ENCODE assay signal across 19 cellular contexts in genomic region chr13:95115525-95115924, GRCh38.
DNase-seq lines count a peak whose midpoint lies in the region; ATAC-seq and TF ChIP-seq lines count a peak whose summit lies in the region.
"Had no signal": no experiment of that assay in that cellular context is flagged by ENCODE, and none has a peak within 500 bp of the region (broad histone marks: within the 10 kb centered on the region; RNA-seq: fewer than 3 reads in every experiment).

No MANE protein-coding gene starts in this region.

- no peak overlapping the region for H3K4me3 Mint-ChIP-seq in WTC11
- H3K4me3 Mint-ChIP-seq in activated T-helper 1 cell treated with anti-CD3 and anti-CD28 coated beads, Interleukin-12 subunit alpha, Interleukin-12 subunit beta, Interleukin-2, Interleukin-4 antibody, amounts not matched to agents 30 ng/mL and 10 ng/mL and 1 ng/mL, durations not matched to agents 14 hours and 24 hours and 36 hours: no peak overlapping the region
- H3K4me3 Mint-ChIP-seq: activated naive CD4-positive, alpha-beta T cell treated with anti-CD3 and anti-CD28 coated beads for 36 hours; nephron progenitor cell had no signal

- no peaks in the 10 kb centered on the region for H3K36me3 ChIP-seq in suprapubic skin

- no peak overlapping the region for H3K27ac ChIP-seq in suprapubic skin
- H3K27ac ChIP-seq: body of pancreas, dorsolateral prefrontal cortex had no signal

- no peaks in the 10 kb centered on the region for H3K36me3 Mint-ChIP-seq in WTC11
- no peaks in the 10 kb centered on the region for H3K36me3 Mint-ChIP-seq in activated T-helper 1 cell treated with anti-CD3 and anti-CD28 coated beads, Interleukin-12 subunit alpha, Interleukin-12 subunit beta, Interleukin-2, Interleukin-4 antibody, amounts not matched to agents 30 ng/mL and 10 ng/mL and 1 ng/mL, durations not matched to agents 14 hours and 24 hours and 36 hours (ENCODE audit: low read depth)

- peaks cover 17% of the 10 kb centered on the region for H3K4me1 ChIP-seq in suprapubic skin
- H3K4me1 ChIP-seq: body of pancreas had no signal

- TF ChIP-seq EP300 in suprapubic skin (IDR thresholded peaks at IDR 0.05): no peak

- no peaks in the 10 kb centered on the region for H3K9me3 ChIP-seq in suprapubic skin
- H3K9me3 ChIP-seq: body of pancreas, Caco-2 had no signal

- 0 out of 2 replicates have a peak overlapping the region, but pooled peaks have one; percentile 21 for H3K27ac Mint-ChIP-seq in WTC11
- no peak overlapping the region for H3K27ac Mint-ChIP-seq in activated T-helper 1 cell treated with anti-CD3 and anti-CD28 coated beads, Interleukin-12 subunit alpha, Interleukin-12 subunit beta, Interleukin-2, Interleukin-4 antibody, amounts not matched to agents 30 ng/mL and 10 ng/mL and 1 ng/mL, durations not matched to agents 14 hours and 24 hours and 36 hours
- H3K27ac Mint-ChIP-seq: activated naive CD4-positive, alpha-beta T cell treated with anti-CD3 and anti-CD28 coated beads for 36 hours; nephron progenitor cell had no signal

- no peak for TF ChIP-seq POLR2A in suprapubic skin (IDR thresholded peaks at IDR 0.05)

- H3K9me3 Mint-ChIP-seq in WTC11: no peaks in the 10 kb centered on the region
- no peaks in the 10 kb centered on the region for H3K9me3 Mint-ChIP-seq in activated T-helper 1 cell treated with anti-CD3 and anti-CD28 coated beads, Interleukin-12 subunit alpha, Interleukin-12 subunit beta, Interleukin-2, Interleukin-4 antibody, amounts not matched to agents 30 ng/mL and 10 ng/mL and 1 ng/mL, durations not matched to agents 14 hours and 24 hours and 36 hours
- H3K9me3 Mint-ChIP-seq: activated naive CD4-positive, alpha-beta T cell treated with anti-CD3 and anti-CD28 coated beads for 36 hours; nephron progenitor cell had no signal

- TF ChIP-seq CTCF in WTC11 (IDR thresholded peaks at IDR 0.05) (no peak), suprapubic skin (IDR thresholded peaks at IDR 0.05) (no peak)

- H3K27me3 Mint-ChIP-seq in WTC11 (ENCODE audit: low read depth): no peaks in the 10 kb centered on the region
- H3K27me3 Mint-ChIP-seq in activated T-helper 1 cell treated with anti-CD3 and anti-CD28 coated beads, Interleukin-12 subunit alpha, Interleukin-12 subunit beta, Interleukin-2, Interleukin-4 antibody, amounts not matched to agents 30 ng/mL and 10 ng/mL and 1 ng/mL, durations not matched to agents 14 hours and 24 hours and 36 hours (ENCODE audit: insufficient read depth): no peaks in the 10 kb centered on the region

- CTCF ChIA-PET in WTC11 (lab: Charles Lee): interaction anchor here (0.7 kb wide), 1 partner anchor 28 kb away, joined by 4 read pairs; no protein-coding TSS in a partner anchor

- WGBS in suprapubic skin: 65% methylated on average over 10 of the region's 10 CpGs

- no peaks in the 10 kb centered on the region for H3K27me3 ChIP-seq in suprapubic skin
- H3K27me3 ChIP-seq: body of pancreas, dorsolateral prefrontal cortex had no signal

- no peak overlapping the region for H3K4me3 ChIP-seq in suprapubic skin
- H3K4me3 ChIP-seq: body of pancreas, dorsolateral prefrontal cortex had no signal

- intact Hi-C loops in activated T-helper 1 cell treated with anti-CD3 and anti-CD28 coated beads, Interleukin-12 subunit alpha, Interleukin-12 subunit beta, Interleukin-2, Interleukin-4 antibody, amounts not matched to agents 30 ng/mL and 10 ng/mL and 1 ng/mL, durations not matched to agents 14 hours and 24 hours and 36 hours (cut with micrococcal nuclease): no loop called here

- POLR2A ChIA-PET in WTC11 (lab: Charles Lee): no interaction called here

- DNase-seq in HT-29 (ENCODE audit: low spot score) (peak; percentile 77), WTC11 (ENCODE audit: low spot score) (no peak), iris pigment epithelial cell (ENCODE audit: low read depth) (peak; percentile 21), renal cortical epithelial cell (ENCODE audit: low read depth) (peak; percentile 41), suprapubic skin (ENCODE audit: low spot score in 2 of 2) (no peak)
- no peak for DNase-seq in activated T-helper 1 cell treated with anti-CD3 and anti-CD28 coated beads, Interleukin-12 subunit alpha, Interleukin-12 subunit beta, Interleukin-2, Interleukin-4 antibody, amounts not matched to agents 30 ng/mL and 10 ng/mL and 1 ng/mL, durations not matched to agents 14 hours and 24 hours and 36 hours (ENCODE audit: low spot score)
- DNase-seq: activated CD8-positive, alpha-beta memory T cell treated with anti-CD3 and anti-CD28 coated beads, Interleukin-2, amount 50 U/mL, for 4 hours; activated naive CD4-positive, alpha-beta T cell treated with anti-CD3 and anti-CD28 coated beads for 36 hours; body of pancreas; Caco-2; dorsolateral prefrontal cortex; GF-D8; hypothalamus; NCI-H1105; NCI-H2227 treated with DMSO at 0.1 percent for 48 hours; nephron progenitor cell; right cardiac atrium; Right ventricle myocardium superior had no signal

- H3K4me1 Mint-ChIP-seq in WTC11: peaks cover 29% of the 10 kb centered on the region
- no peaks in the 10 kb centered on the region for H3K4me1 Mint-ChIP-seq in activated T-helper 1 cell treated with anti-CD3 and anti-CD28 coated beads, Interleukin-12 subunit alpha, Interleukin-12 subunit beta, Interleukin-2, Interleukin-4 antibody, amounts not matched to agents 30 ng/mL and 10 ng/mL and 1 ng/mL, durations not matched to agents 14 hours and 24 hours and 36 hours (ENCODE audit: low read depth)

- ATAC-seq in WTC11 (no peak), GM18909 (IDR thresholded peaks at IDR 0.05; ENCODE audit: poor library complexity, unreplicated experiment) (no peak)
- ATAC-seq: body of pancreas, right cardiac atrium had no signal

TF ChIP-seq in WTC11, 78 proteins besides CTCF, POLR2A, EP300 and RAD21:
- TF ChIP-seq ZBTB43 (CRISPR knock-in tag; IDR thresholded peaks at IDR 0.05) (no peak), KAT7 (CRISPR knock-in tag; IDR thresholded peaks at IDR 0.05; ENCODE audit: borderline replicate concordance) (no peak), NFYB (CRISPR knock-in tag; conservative IDR thresholded peaks at IDR 0.05; ENCODE audit: low read depth) (no peak), USF1 (CRISPR knock-in tag; IDR thresholded peaks at IDR 0.05) (no peak), JAZF1 (CRISPR knock-in tag; IDR thresholded peaks at IDR 0.05) (no peak)
TF ChIP-seq in WTC11: peak in this region for 0.

Comparison
In these comparisons a context has a peak if more than half of its experiments do, and no peak if none do; other contexts are left out.
1. DNase-seq: peak in HT-29 (single experiment), iris pigment epithelial cell (single experiment) and renal cortical epithelial cell (single experiment); none in WTC11 (single experiment), activated T-helper 1 cell treated with anti-CD3 and anti-CD28 coated beads, Interleukin-12 subunit alpha, Interleukin-12 subunit beta, Interleukin-2, Interleukin-4 antibody, amounts not matched to agents 30 ng/mL and 10 ng/mL and 1 ng/mL, durations not matched to agents 14 hours and 24 hours and 36 hours (single experiment) and suprapubic skin (0 of 2).